In genomic region chr17:72401883-72402726, GRCh38 we compare ENCODE assay signal across 21 cellular contexts.
A peak's percentile ranks its signal among the peaks of the same experiment; 100 is the strongest.
DNase-seq lines count a peak whose midpoint lies in the region; ATAC-seq, FAIRE-seq and TF ChIP-seq lines count a peak whose summit lies in the region.
"Had no signal": no experiment of that assay in that cellular context is flagged by ENCODE, and none has a peak within 500 bp of the region (broad histone marks: within the 10 kb centered on the region; RNA-seq: fewer than 3 reads in every experiment).

No MANE protein-coding gene starts in this region.

- H3K27me3 Mint-ChIP-seq in Calu3 (ENCODE audit: unreplicated experiment) (no peaks in the 10 kb centered on the region), progenitor cell of endocrine pancreas (peaks cover 3% of the 10 kb centered on the region)
- H3K27me3 Mint-ChIP-seq in CD8-positive, alpha-beta T cell (ENCODE audit: low read depth) = peaks cover 3% of the 10 kb centered on the region

- H3K36me3 Mint-ChIP-seq in Calu3 (ENCODE audit: insufficient read depth, unreplicated experiment) (peaks cover 75% of the 10 kb centered on the region), progenitor cell of endocrine pancreas (ENCODE audit: insufficient read depth) (peaks cover 26% of the 10 kb centered on the region)
- H3K36me3 Mint-ChIP-seq in CD8-positive, alpha-beta T cell = no peaks in the 10 kb centered on the region
- H3K36me3 Mint-ChIP-seq: CD8-positive, alpha-beta memory T cell had no signal

- H3K36me3 ChIP-seq in Panc1 (ENCODE audit: control insufficient read depth, insufficient read depth, low read length) (peaks cover 7% of the 10 kb centered on the region; the same call in 1 of the 2 replicates), bronchial epithelial cell (ENCODE audit: control insufficient read depth, insufficient read depth, low read length) (peaks cover 12% of the 10 kb centered on the region), testis (ENCODE audit: low read depth, missing control alignments) (no peaks in the 10 kb centered on the region)
- no peaks in the 10 kb centered on the region for H3K36me3 ChIP-seq in CD8-positive, alpha-beta T cell (ENCODE audit: insufficient read depth, low read length)
- H3K36me3 ChIP-seq: BLaER1 treated with 17β-estradiol and CSF1 and Interleukin-3, amounts not matched to agents 10 nM and 100 nM had no signal

- TF ChIP-seq POLR2A in testis (IDR thresholded peaks at IDR 0.05) = no peak

- H3K9me3 ChIP-seq in Panc1 (ENCODE audit: control insufficient read depth, insufficient read depth, low read depth, low read length) (no peaks in the 10 kb centered on the region), testis (no peaks in the 10 kb centered on the region)
- H3K9me3 ChIP-seq in CD8-positive, alpha-beta T cell (ENCODE audit: low read length) = no peaks in the 10 kb centered on the region
- H3K9me3 ChIP-seq: BLaER1 treated with 17β-estradiol and CSF1 and Interleukin-3, amounts not matched to agents 10 nM and 100 nM had no signal

- peak; percentile 58 for FAIRE-seq in bronchial epithelial cell (lab: Jason Lieb, UNC)
- FAIRE-seq: GM12892, GM18507, H54 had no signal

- CTCF ChIA-PET in Calu3 (lab: Charles Lee) (no interaction called here), Panc1 (lab: Charles Lee) (no interaction called here)
- CTCF ChIA-PET in CD8-positive, alpha-beta T cell (lab: Charles Lee) = no interaction called here

- DNase-seq in Calu3 (no peak), Panc1 (ENCODE audit: low read depth, low spot score) (no peak), bronchial epithelial cell (ENCODE audit: low read depth) (no peak), progenitor cell of endocrine pancreas (ENCODE audit: low spot score, unreplicated experiment) (no peak), testis (no peak)
- DNase-seq in activated CD8-positive, alpha-beta memory T cell treated with anti-CD3 and anti-CD28 coated beads, Interleukin-2, amount 50 U/mL, for 4 hours = no peak
- DNase-seq in CD8-positive, alpha-beta T cell = no peak
- DNase-seq: CD8-positive, alpha-beta memory T cell; COR-L47; DMS153; DMS79; GDM1; HCEC 1CT had no signal

- no peak overlapping the region for H3K4me3 Mint-ChIP-seq in Calu3 (ENCODE audit: low read depth, unreplicated experiment)
- no peak overlapping the region for H3K4me3 Mint-ChIP-seq in progenitor cell of endocrine pancreas (ENCODE audit: low read depth)
- H3K4me3 Mint-ChIP-seq in CD8-positive, alpha-beta T cell = no peak overlapping the region
- H3K4me3 Mint-ChIP-seq: B cell; CD8-positive, alpha-beta memory T cell; GM23338 had no signal

- no peak for TF ChIP-seq CTCF in Calu3 (IDR thresholded peaks at IDR 0.05; ENCODE audit: unreplicated experiment)
- TF ChIP-seq CTCF in Panc1 (IDR thresholded peaks at IDR 0.05) = no peak
- no peak for TF ChIP-seq CTCF in bronchial epithelial cell (IDR thresholded peaks at IDR 0.05; ENCODE audit: insufficient read depth, low read length, severe bottlenecking)
- TF ChIP-seq CTCF in progenitor cell of endocrine pancreas (IDR thresholded peaks at IDR 0.05; ENCODE audit: unreplicated experiment) = no peak
- no peak for TF ChIP-seq CTCF in CD8-positive, alpha-beta T cell (IDR thresholded peaks at IDR 0.05)
- TF ChIP-seq CTCF in testis (IDR thresholded peaks at IDR 0.05) = no peak

- peaks cover 59% of the 10 kb centered on the region for H3K4me1 ChIP-seq in Panc1 (ENCODE audit: control insufficient read depth, insufficient read depth, low read length)
- H3K4me1 ChIP-seq in CD8-positive, alpha-beta T cell (ENCODE audit: insufficient read depth, low read length) = no peaks in the 10 kb centered on the region
- H3K4me1 ChIP-seq in testis = no peaks in the 10 kb centered on the region

- H3K4me3 ChIP-seq in Panc1 (ENCODE audit: low read depth in 2 of 2, low read length in 2 of 2) (no peak overlapping the region), bronchial epithelial cell (ENCODE audit: low read depth, low read length) (no peak overlapping the region), testis (no peak overlapping the region)
- no peak overlapping the region for H3K4me3 ChIP-seq in CD8-positive, alpha-beta T cell (ENCODE audit: low read depth, low read length)
- H3K4me3 ChIP-seq: BLaER1 treated with 17β-estradiol and CSF1 and Interleukin-3, amounts not matched to agents 10 nM and 100 nM; GM23338 had no signal

- peaks cover 4% of the 10 kb centered on the region for H3K9me3 Mint-ChIP-seq in Calu3 (ENCODE audit: low read depth, unreplicated experiment)
- peaks cover 3% of the 10 kb centered on the region for H3K9me3 Mint-ChIP-seq in progenitor cell of endocrine pancreas (ENCODE audit: low read depth)
- no peaks in the 10 kb centered on the region for H3K9me3 Mint-ChIP-seq in CD8-positive, alpha-beta T cell
- H3K9me3 Mint-ChIP-seq: GM23338 had no signal

- BruUV-seq in Calu3 (replicated peaks; lab: Mats Ljungman, UMichigan) (no TSS peak), Panc1 (replicated peaks; lab: Mats Ljungman, UMichigan) (TSS peak; percentile 8)

- H3K4me1 Mint-ChIP-seq in Calu3 (ENCODE audit: low read depth, unreplicated experiment) = peaks cover 78% of the 10 kb centered on the region
- peaks cover 51% of the 10 kb centered on the region for H3K4me1 Mint-ChIP-seq in progenitor cell of endocrine pancreas (ENCODE audit: low read depth)
- no peaks in the 10 kb centered on the region for H3K4me1 Mint-ChIP-seq in CD8-positive, alpha-beta T cell (ENCODE audit: low read depth)
- H3K4me1 Mint-ChIP-seq: CD8-positive, alpha-beta memory T cell had no signal

- in situ Hi-C loops in Panc1 (cut with HindIII; ENCODE audit: low pct_unique_long_range_greater_than_20kb, low sequenced_read_pairs) = loop anchor here (25.0 kb wide), 1 partner anchor 265 kb away; no protein-coding TSS in a partner anchor

- no peaks in the 10 kb centered on the region for H3K27me3 ChIP-seq in Panc1 (ENCODE audit: control insufficient read depth, insufficient read depth, low read length)
- H3K27me3 ChIP-seq in bronchial epithelial cell (ENCODE audit: control insufficient read depth, insufficient read depth, low read length) = no peaks in the 10 kb centered on the region
- no peaks in the 10 kb centered on the region for H3K27me3 ChIP-seq in CD8-positive, alpha-beta T cell (ENCODE audit: insufficient read depth, low read length)
- H3K27me3 ChIP-seq in testis = no peaks in the 10 kb centered on the region
- H3K27me3 ChIP-seq: BLaER1 treated with 17β-estradiol and CSF1 and Interleukin-3, amounts not matched to agents 10 nM and 100 nM had no signal

- WGBS in testis, 2 donors = 95 to 96% methylated on average over 5 of the region's 5 CpGs

- H3K27ac Mint-ChIP-seq in Calu3 (ENCODE audit: unreplicated experiment) (peak overlapping the region; percentile 42), progenitor cell of endocrine pancreas (peak overlapping the region; percentile 46)
- H3K27ac Mint-ChIP-seq in CD8-positive, alpha-beta T cell = no peak overlapping the region
- H3K27ac Mint-ChIP-seq: B cell; CD8-positive, alpha-beta memory T cell; GM23338 had no signal

- POLR2A ChIA-PET in Panc1 (lab: Charles Lee) = interaction anchor here (0.6 kb wide), 2 partner anchors 136 to 282 kb away, joined by 4 to 9 read pairs; partner anchors contain the start of gene SOX9
- POLR2A ChIA-PET in CD8-positive, alpha-beta T cell (lab: Charles Lee) = no interaction called here

- peak overlapping the region; percentile 20 for H3K27ac ChIP-seq in Panc1 (ENCODE audit: low read length)
- no peak overlapping the region for H3K27ac ChIP-seq in CD8-positive, alpha-beta T cell (ENCODE audit: low read depth, low read length)
- no peak overlapping the region for H3K27ac ChIP-seq in testis
- H3K27ac ChIP-seq: BLaER1 treated with 17β-estradiol and CSF1 and Interleukin-3, amounts not matched to agents 10 nM and 100 nM; HL-60 had no signal

- no peak for ATAC-seq in Panc1
- ATAC-seq in GM21360 (IDR thresholded peaks at IDR 0.05; ENCODE audit: unreplicated experiment) = no peak
- ATAC-seq in CD8-positive, alpha-beta T cell = no peak
- ATAC-seq: GM23338 had no signal

- intact Hi-C loops in Calu3 (cut with micrococcal nuclease; ENCODE audit: unreplicated experiment) (no loop called here), Panc1 (cut with micrococcal nuclease; ENCODE audit: unreplicated experiment) (no loop called here), testis (cut with DNase I; ENCODE audit: low total_unique reads) (loop anchor here (10.0 kb wide), 1 partner anchor 47 kb away; no protein-coding TSS in a partner anchor)
- intact Hi-C loops in CD8-positive, alpha-beta T cell (cut with DNase I, micrococcal nuclease) = no loop called here
